Comparison of ENCODE assay signal across 10 cellular contexts in the genomic region with DNA sequence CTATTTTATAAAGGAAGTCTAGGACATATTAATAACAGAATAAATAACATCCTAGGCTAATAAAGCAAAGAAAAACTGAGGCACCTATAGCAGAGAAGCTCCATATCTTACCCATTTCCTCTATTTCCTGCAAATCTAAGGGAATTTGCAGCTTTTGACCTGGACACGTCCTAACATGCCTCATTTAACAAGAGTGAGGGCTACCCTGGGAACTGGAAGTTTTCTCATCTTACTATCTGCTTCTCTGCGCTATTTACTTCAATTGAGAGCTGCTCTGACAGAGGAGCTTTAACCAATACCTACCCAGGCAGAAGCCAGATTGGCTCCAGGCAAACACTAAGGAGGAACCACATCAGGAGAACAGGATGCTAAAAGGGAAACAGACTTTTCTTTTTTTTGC. TPM values are rescaled to one million over a fixed set of nuclear protein-coding genes. Genes with fewer than 3 reads are reported as not detected.
DNase-seq lines count a peak whose midpoint lies in the region; TF ChIP-seq lines count a peak whose summit lies in the region.
"Had no signal": no experiment of that assay in that cellular context is flagged by ENCODE, and none has a peak within 500 bp of the region (broad histone marks: within the 10 kb centered on the region; RNA-seq: fewer than 3 reads in every experiment).

No MANE protein-coding gene starts in this region.

- H3K4me1 ChIP-seq in colonic mucosa (peaks cover 5% of the 10 kb centered on the region), mucosa of rectum (ENCODE audit: control insufficient read depth in 2 of 2, insufficient read depth in 2 of 2, low read length in 2 of 2) (peaks cover 16 to 50% of the 10 kb centered on the region in 2 donors)

- TF ChIP-seq CTCF in colonic mucosa (IDR thresholded peaks at IDR 0.05) (no peak), type B pancreatic cell (conservative IDR thresholded peaks at IDR 0.05) (no peak)

- peak overlapping the region; percentile 70 for H3K4me3 Mint-ChIP-seq in type B pancreatic cell

- peak; percentile 15 for DNase-seq in NCI-H2171 treated with DMSO at 0.1 percent for 48 hours (lab: John Stamatoyannopoulos, UW)
- no peak for DNase-seq in NCI-H2171 (lab: John Stamatoyannopoulos, UW)
- no peak for DNase-seq in colonic mucosa
- DNase-seq in type B pancreatic cell (ENCODE audit: extremely low spot score, unreplicated experiment): no peak
- DNase-seq in SIG-M5 treated with dmso at 0.1 percent for 504 hours (lab: John Stamatoyannopoulos, UW; ENCODE audit: unreplicated experiment): no peak
- DNase-seq in anterior cingulate cortex (lab: John Stamatoyannopoulos, UW): no peak
- DNase-seq in cortex of kidney (lab: John Stamatoyannopoulos, UW): no peak
- DNase-seq: activated CD4-positive, alpha-beta T cell treated with anti-CD3 and anti-CD28 coated beads for 48 hours; stimulated activated CD4-positive, alpha-beta T cell treated with anti-CD3 and anti-CD28 coated beads, Interleukin-4, amount 100 ng/mL, for 4 hours had no signal

- intact Hi-C loops in colonic mucosa (cut with DNase I): no loop called here

- H3K27me3 ChIP-seq in colonic mucosa (no peaks in the 10 kb centered on the region), mucosa of rectum (ENCODE audit: control insufficient read depth in 2 of 2, insufficient read depth in 2 of 2, low read length in 2 of 2) (no peaks in the 10 kb centered on the region)

- H3K36me3 Mint-ChIP-seq in type B pancreatic cell: peaks cover 65% of the 10 kb centered on the region

- H3K9ac ChIP-seq in colonic mucosa (ENCODE audit: low read depth in 2 of 2, low read length in 2 of 2) (no peak overlapping the region), mucosa of rectum (ENCODE audit: low read depth in 1 of 2, low read length in 2 of 2) (no peak overlapping the region)

- no peaks in the 10 kb centered on the region for H3K9me3 Mint-ChIP-seq in type B pancreatic cell

- peak overlapping the region; percentile 60 for H3K27ac ChIP-seq in colonic mucosa
- peak overlapping the region; percentile 56 to 64 for H3K27ac ChIP-seq in mucosa of rectum (ENCODE audit: low read depth in 2 of 2, low read length in 2 of 2)

- H3K9me3 ChIP-seq in colonic mucosa: no peaks in the 10 kb centered on the region
- H3K9me3 ChIP-seq in mucosa of rectum (ENCODE audit: control insufficient read depth in 2 of 2, low read length in 2 of 2): no peaks in the 10 kb centered on the region

- H3K4me1 Mint-ChIP-seq in type B pancreatic cell (ENCODE audit: unreplicated experiment): peaks cover 11% of the 10 kb centered on the region

- H3K36me3 ChIP-seq in colonic mucosa: no peaks in the 10 kb centered on the region
- H3K36me3 ChIP-seq in mucosa of rectum (ENCODE audit: control insufficient read depth in 2 of 2, insufficient read depth in 2 of 2, low read length in 2 of 2): peaks cover 20 to 22% of the 10 kb centered on the region in 2 donors

- H3K4me3 ChIP-seq in colonic mucosa (no peak overlapping the region), mucosa of rectum (ENCODE audit: low read length in 2 of 2) (no peak overlapping the region)

- peaks cover 6% of the 10 kb centered on the region for H3K27me3 Mint-ChIP-seq in type B pancreatic cell

- peak overlapping the region; percentile 96 for H3K27ac Mint-ChIP-seq in type B pancreatic cell

RNA-seq across cellular contexts. Expression of a gene that starts 5.7 kb away (rescaled TPM):
- 100 to 1,000 TPM; 162 to 166 TPM for total RNA-seq in colonic mucosa
- 196 and 635 TPM in 2 replicates for total RNA-seq in type B pancreatic cell (ENCODE audit: low replicate concordance)

RNA-seq across cellular contexts. Expression of a gene that starts 43.6 kb away (rescaled TPM):
- total RNA-seq in colonic mucosa (10 to 100 TPM; 24.5 to 53.3 TPM), type B pancreatic cell (ENCODE audit: low replicate concordance) (0.68 and 8.9 TPM in 2 replicates)
